ENCODE assay signal across 9 cellular contexts in genomic region chr12:92503977-92504966, GRCh38.
DNase-seq lines count a peak whose midpoint lies in the region; ATAC-seq, FAIRE-seq and TF ChIP-seq lines count a peak whose summit lies in the region.
"Had no signal": no experiment of that assay in that cellular context is flagged by ENCODE, and none has a peak within 500 bp of the region (broad histone marks: within the 10 kb centered on the region; RNA-seq: fewer than 3 reads in every experiment).

No MANE protein-coding gene starts in this region.

- POLR2A ChIA-PET in OCI-LY7 (lab: Charles Lee), result interaction anchor here (0.5 to 9.9 kb wide), 26 partner anchors 9 to 1832 kb away, joined by 3 to 170 read pairs (median 6); partner anchors contain the start of gene BTG1

- H3K9me3 ChIP-seq in OCI-LY7 (ENCODE audit: low read length), result peaks cover 5% of the 10 kb centered on the region; the same call in 1 of the 2 replicates
- H3K9me3 ChIP-seq in right cardiac atrium (ENCODE audit: control insufficient read depth, low read length), result no peaks in the 10 kb centered on the region
- H3K9me3 ChIP-seq in small intestine (ENCODE audit: control insufficient read depth, low read depth), result no peaks in the 10 kb centered on the region

- no peak for TF ChIP-seq CTCF in OCI-LY7 (conservative IDR thresholded peaks at IDR 0.05; ENCODE audit: low read length)

- no TSS peak for BruUV-seq in OCI-LY7 (replicated peaks; lab: Mats Ljungman, UMichigan)

- H3K4me1 ChIP-seq in OCI-LY7 (ENCODE audit: insufficient read depth, low read length, poor library complexity, severe bottlenecking) (peaks cover 53% of the 10 kb centered on the region), right cardiac atrium (ENCODE audit: control insufficient read depth, insufficient read depth, low read length) (peaks cover 14% of the 10 kb centered on the region), small intestine (ENCODE audit: control insufficient read depth in 2 of 2, insufficient read depth in 1 of 2, low read depth in 1 of 2, low read length in 1 of 2) (peaks cover 15 to 26% of the 10 kb centered on the region in 2 donors)

- no peaks in the 10 kb centered on the region for H3K79me2 ChIP-seq in OCI-LY7 (ENCODE audit: insufficient read depth, low read depth, low read length)

- WGBS in right cardiac atrium, result 60% methylated on average over 12 of the region's 12 CpGs
- 70 to 74% (median 71%) methylated on average over 12 of the region's 12 CpGs for WGBS in small intestine, 3 donors

- DNase-seq in DMS 273 (lab: John Stamatoyannopoulos, UW; ENCODE audit: unreplicated experiment) (peak; percentile 51), DMS 273 treated with DMSO at 0.1 percent for 48 hours (lab: John Stamatoyannopoulos, UW) (no peak), OCI-LY7 (ENCODE audit: low spot score) (no peak), right cardiac atrium (peak; percentile 40 to 79 (median 61)), small intestine (peak; percentile 34), T-helper 9 cell (no peak), COR-L47 (lab: John Stamatoyannopoulos, UW) (no peak)

- H4K20me1 ChIP-seq in OCI-LY7 (ENCODE audit: insufficient read depth, low read length), result no peaks in the 10 kb centered on the region

- ATAC-seq in right cardiac atrium (no peak), HG02884 (IDR thresholded peaks at IDR 0.05; ENCODE audit: unreplicated experiment) (no peak)

- H3K36me3 ChIP-seq in OCI-LY7 (ENCODE audit: insufficient read depth, low read length) (no peaks in the 10 kb centered on the region; the same call in 1 of the 2 replicates), small intestine (ENCODE audit: control insufficient read depth in 2 of 2, insufficient read depth in 2 of 2, low read length in 2 of 2) (no peaks in the 10 kb centered on the region)

- peak overlapping the region; percentile 62 for H3K4me2 ChIP-seq in OCI-LY7 (ENCODE audit: low read length)

- H3K27me3 ChIP-seq in right cardiac atrium (ENCODE audit: control insufficient read depth, insufficient read depth) (no peaks in the 10 kb centered on the region), small intestine (ENCODE audit: control insufficient read depth in 2 of 2, insufficient read depth in 2 of 2, low read length in 2 of 2) (no peaks in the 10 kb centered on the region)

- no peak for FAIRE-seq in small intestine (lab: Jason Lieb, UNC)

- intact Hi-C loops in OCI-LY7 (cut with micrococcal nuclease; ENCODE audit: unreplicated experiment), result loop anchor here (2.0 kb wide), 1 partner anchor 37 kb away; no protein-coding TSS in a partner anchor
- intact Hi-C loops in right cardiac atrium (cut with DNase I), result loop anchor here (10.0 kb wide), 2 partner anchors 51 to 61 kb away; no protein-coding TSS in a partner anchor

- H3K4me3 ChIP-seq in OCI-LY7 (ENCODE audit: low read depth, low read length, poor library complexity, severe bottlenecking) (peak overlapping the region; percentile 41), right cardiac atrium (ENCODE audit: low read length) (no peak overlapping the region), small intestine (ENCODE audit: low read depth in 1 of 2, low read length in 2 of 2) (no peak overlapping the region)

- H3K9me2 ChIP-seq in OCI-LY7 (ENCODE audit: insufficient read depth, low read length), result no peaks in the 10 kb centered on the region

- H2AFZ ChIP-seq in OCI-LY7 (ENCODE audit: low read length), result peak overlapping the region; percentile 90

- H3K27ac ChIP-seq in OCI-LY7 (ENCODE audit: low read depth, low read length, poor library complexity, severe bottlenecking) (peak overlapping the region; percentile 79), right cardiac atrium (ENCODE audit: low read length) (peak overlapping the region; percentile 81), small intestine (ENCODE audit: low read depth in 1 of 2, low read length in 1 of 2) (peak overlapping the region in 1 of 2 donors; percentile 56)
- H3K27ac ChIP-seq: 22Rv1 had no signal

- CTCF ChIA-PET in OCI-LY7 (lab: Charles Lee; ENCODE audit: unreplicated experiment), result interaction anchor here (0.7 to 1.8 kb wide), 5 partner anchors 10 to 359 kb away, joined by 3 to 6 read pairs (median 3); partner anchors contain the start of gene BTG1

Comparison
In these comparisons a context has a peak if more than half of its experiments do, and no peak if none do; other contexts are left out.
1. DNase-seq: peak in DMS 273 (single experiment), right cardiac atrium (3 of 3) and small intestine (single experiment); none in DMS 273 treated with DMSO at 0.1 percent for 48 hours (single experiment), OCI-LY7 (single experiment), T-helper 9 cell (single experiment) and COR-L47 (single experiment).